8 cellular contexts compared by ENCODE assay signal in the genomic region with DNA sequence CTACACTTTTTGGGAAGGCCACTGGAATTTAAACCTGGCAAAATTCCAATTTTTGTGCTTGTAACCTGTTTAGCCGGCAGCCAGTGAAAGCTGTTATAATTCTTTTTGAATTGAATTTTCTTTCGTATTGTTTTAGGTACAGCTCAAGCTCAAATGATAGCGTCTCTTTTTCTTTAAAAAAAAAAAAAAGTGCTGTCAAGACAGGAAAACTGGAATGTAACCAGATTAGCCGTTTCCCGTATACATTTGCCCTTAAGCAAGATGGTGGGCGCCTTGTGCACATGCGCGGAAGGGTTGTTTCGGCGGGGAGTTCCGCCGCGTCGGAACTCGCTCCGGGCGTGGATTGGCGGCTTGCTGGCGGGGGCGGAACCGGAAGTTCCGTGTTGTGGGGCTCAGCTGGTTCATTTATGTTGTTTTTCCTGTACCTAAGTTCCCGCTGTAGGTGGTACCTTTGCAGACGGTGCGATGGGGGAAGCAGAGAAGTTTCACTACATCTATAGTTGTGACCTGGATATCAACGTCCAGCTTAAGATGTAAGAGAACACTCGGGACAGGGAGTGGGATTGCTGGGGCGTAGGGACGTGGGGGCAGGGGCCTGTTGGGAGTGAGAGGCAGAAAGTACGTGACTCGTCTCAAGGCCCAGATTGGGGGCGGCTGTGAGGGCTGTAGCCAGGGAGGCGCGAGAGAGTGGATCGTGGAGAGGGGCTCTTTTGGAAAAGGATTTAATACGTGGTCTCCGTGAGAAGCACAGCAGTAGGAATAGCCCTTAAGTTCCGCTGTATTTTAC. TPM values are rescaled to one million over a fixed set of nuclear protein-coding genes. Genes with fewer than 3 reads are reported as not detected.
DNase-seq lines count a peak whose midpoint lies in the region; ATAC-seq and TF ChIP-seq lines count a peak whose summit lies in the region.

A gene (plus strand): TSS at position 408 of the 787 bp plus-strand sequence. CDS start 58 bp downstream, at position 466.

- H3K27ac Mint-ChIP-seq in activated naive CD4-positive, alpha-beta T cell treated with anti-CD3 and anti-CD28 coated beads, Interleukin-2, amount 50 U/mL, for 24 hours, result peak within 1 kb of the TSS; percentile 99

- peaks cover 13% of the 10 kb centered on the region for H3K36me3 Mint-ChIP-seq in activated naive CD4-positive, alpha-beta T cell treated with anti-CD3 and anti-CD28 coated beads, Interleukin-2, amount 50 U/mL, for 24 hours

- no peaks in the 10 kb centered on the region for H3K9me3 Mint-ChIP-seq in activated naive CD4-positive, alpha-beta T cell treated with anti-CD3 and anti-CD28 coated beads, Interleukin-2, amount 50 U/mL, for 24 hours

- DNase-seq in GM06990 (ENCODE audit: extremely low read depth, insufficient read length) (peak; percentile 97), NCI-H1092 (lab: John Stamatoyannopoulos, UW) (peak; percentile 97), globus pallidus (ENCODE audit: low spot score) (peak; percentile 96), nucleus accumbens (lab: John Stamatoyannopoulos, UW) (peak; percentile 44 to 96 (median 90)), suprapubic skin (ENCODE audit: low spot score in 2 of 2) (peak; percentile 96 to 97)

- WGBS in suprapubic skin, result 1% methylated on average over 37 of the region's 38 CpGs

- H3K4me3 ChIP-seq in GM06990 (replicated peaks; ENCODE audit: low read depth, low read length) (peak within 1 kb of the TSS; percentile 82), suprapubic skin (peak within 1 kb of the TSS; percentile 86)

- TF ChIP-seq CTCF in GM06990 (IDR thresholded peaks at IDR 0.05; ENCODE audit: insufficient read depth, low read length, poor library complexity, severe bottlenecking) (no peak), suprapubic skin (IDR thresholded peaks at IDR 0.05) (no peak)

- H3K4me1 Mint-ChIP-seq in activated naive CD4-positive, alpha-beta T cell treated with anti-CD3 and anti-CD28 coated beads, Interleukin-2, amount 50 U/mL, for 24 hours, result peaks cover 40% of the 10 kb centered on the region

- no peaks in the 10 kb centered on the region for H3K9me3 ChIP-seq in suprapubic skin

- peaks cover 25% of the 10 kb centered on the region for H3K4me1 ChIP-seq in suprapubic skin

- H3K27me3 ChIP-seq in GM06990 (replicated peaks; ENCODE audit: control insufficient read depth, insufficient read depth, low read length) (no peaks in the 10 kb centered on the region), suprapubic skin (no peaks in the 10 kb centered on the region)

- TF ChIP-seq POLR2A in suprapubic skin (IDR thresholded peaks at IDR 0.05), result no peak

- ATAC-seq in HG02588 (IDR thresholded peaks at IDR 0.05; ENCODE audit: unreplicated experiment), result peak; percentile 96
- ATAC-seq in SK-N-SH treated with all-trans-retinoic acid at 6 μM for 48 hours, result peak; percentile 97

- no peaks in the 10 kb centered on the region for H3K27me3 Mint-ChIP-seq in activated naive CD4-positive, alpha-beta T cell treated with anti-CD3 and anti-CD28 coated beads, Interleukin-2, amount 50 U/mL, for 24 hours

- peak within 1 kb of the TSS; percentile 98 for H3K4me3 Mint-ChIP-seq in activated naive CD4-positive, alpha-beta T cell treated with anti-CD3 and anti-CD28 coated beads, Interleukin-2, amount 50 U/mL, for 24 hours

- H3K36me3 ChIP-seq in GM06990 (ENCODE audit: control insufficient read depth, insufficient read depth, low read length), result no peaks in the 10 kb centered on the region; the same call in none of the 2 replicates
- peaks cover 13% of the 10 kb centered on the region for H3K36me3 ChIP-seq in suprapubic skin

- H3K27ac ChIP-seq in suprapubic skin, result peak within 1 kb of the TSS; percentile 77

- no peak for TF ChIP-seq EP300 in suprapubic skin (IDR thresholded peaks at IDR 0.05)

TF ChIP-seq in SK-N-SH treated with all-trans-retinoic acid at 6 μM for 48 hours, 23 proteins besides CTCF, POLR2A, EP300 and RAD21:
- TF ChIP-seq, protein P1, sequence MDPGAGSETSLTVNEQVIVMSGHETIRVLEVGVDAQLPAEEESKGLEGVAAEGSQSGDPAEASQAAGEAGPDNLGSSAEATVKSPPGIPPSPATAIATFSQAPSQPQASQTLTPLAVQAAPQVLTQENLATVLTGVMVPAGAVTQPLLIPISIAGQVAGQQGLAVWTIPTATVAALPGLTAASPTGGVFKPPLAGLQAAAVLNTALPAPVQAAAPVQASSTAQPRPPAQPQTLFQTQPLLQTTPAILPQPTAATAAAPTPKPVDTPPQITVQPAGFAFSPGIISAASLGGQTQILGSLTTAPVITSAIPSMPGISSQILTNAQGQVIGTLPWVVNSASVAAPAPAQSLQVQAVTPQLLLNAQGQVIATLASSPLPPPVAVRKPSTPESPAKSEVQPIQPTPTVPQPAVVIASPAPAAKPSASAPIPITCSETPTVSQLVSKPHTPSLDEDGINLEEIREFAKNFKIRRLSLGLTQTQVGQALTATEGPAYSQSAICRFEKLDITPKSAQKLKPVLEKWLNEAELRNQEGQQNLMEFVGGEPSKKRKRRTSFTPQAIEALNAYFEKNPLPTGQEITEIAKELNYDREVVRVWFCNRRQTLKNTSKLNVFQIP (CRISPR knock-in tag; IDR thresholded peaks at IDR 0.05; ENCODE audit: borderline replicate concordance, low read depth), result no peak
- TF ChIP-seq PPARA (CRISPR knock-in tag; IDR thresholded peaks at IDR 0.05; ENCODE audit: borderline replicate concordance), result 0 out of 2 replicates have a peak, but pooled peaks have one; percentile 47
- TF ChIP-seq GLIS3 (CRISPR knock-in tag; IDR thresholded peaks at IDR 0.05), result no peak
- no peak for TF ChIP-seq TCF4 (CRISPR knock-in tag; IDR thresholded peaks at IDR 0.05; ENCODE audit: borderline replicate concordance)
- 0 out of 2 replicates have a peak, but pooled peaks have one; percentile 19 for TF ChIP-seq ZNF70 (CRISPR knock-in tag; IDR thresholded peaks at IDR 0.05)
TF ChIP-seq in SK-N-SH treated with all-trans-retinoic acid at 6 μM for 48 hours: peak in this region for 2.

RNA-seq across cellular contexts. Expression of the gene that starts here (rescaled TPM):
- 10 to 100 TPM; 26.2 to 63.2 (median 30.8) TPM for total RNA-seq in suprapubic skin

Comparison
In these comparisons a context has a peak if more than half of its experiments do, and no peak if none do; other contexts are left out.
1. Peak in every context shown above with its lines: DNase-seq, ATAC-seq, H3K4me3 ChIP-seq and H3K27ac ChIP-seq.